In genomic region chr12:116697305-116698130, GRCh38 we compare ENCODE assay signal across 8 cellular contexts. TPM values are rescaled to one million over a fixed set of nuclear protein-coding genes. Genes with fewer than 3 reads are reported as not detected.
DNase-seq lines count a peak whose midpoint lies in the region; ATAC-seq and TF ChIP-seq lines count a peak whose summit lies in the region.

No MANE protein-coding gene starts in this region.

- no peaks in the 10 kb centered on the region for H3K9me3 Mint-ChIP-seq in activated CD4-positive, alpha-beta T cell treated with anti-CD3 and anti-CD28 coated beads for 36 hours (ENCODE audit: low read depth)
- no peaks in the 10 kb centered on the region for H3K9me3 Mint-ChIP-seq in progenitor cell of endocrine pancreas (ENCODE audit: low read depth)

- peak; percentile 30 for ATAC-seq in activated CD4-positive, alpha-beta T cell treated with anti-CD3 and anti-CD28 coated beads for 36 hours

- no peak overlapping the region for H3K27ac Mint-ChIP-seq in activated CD4-positive, alpha-beta T cell treated with anti-CD3 and anti-CD28 coated beads for 36 hours
- H3K27ac Mint-ChIP-seq in progenitor cell of endocrine pancreas, result peak overlapping the region; percentile 93

- H3K4me3 Mint-ChIP-seq in activated CD4-positive, alpha-beta T cell treated with anti-CD3 and anti-CD28 coated beads for 36 hours, result no peak overlapping the region
- H3K4me3 Mint-ChIP-seq in progenitor cell of endocrine pancreas (ENCODE audit: low read depth), result peak overlapping the region; percentile 37

- peaks cover 3% of the 10 kb centered on the region for H3K4me1 Mint-ChIP-seq in activated CD4-positive, alpha-beta T cell treated with anti-CD3 and anti-CD28 coated beads for 36 hours
- peaks cover 44% of the 10 kb centered on the region for H3K4me1 Mint-ChIP-seq in progenitor cell of endocrine pancreas (ENCODE audit: low read depth)

- POLR2A ChIA-PET in activated CD4-positive, alpha-beta T cell treated with anti-CD3 and anti-CD28 coated beads for 36 hours (lab: Charles Lee), result no interaction called here

- no peaks in the 10 kb centered on the region for H3K36me3 Mint-ChIP-seq in activated CD4-positive, alpha-beta T cell treated with anti-CD3 and anti-CD28 coated beads for 36 hours (ENCODE audit: low read depth)
- H3K36me3 Mint-ChIP-seq in progenitor cell of endocrine pancreas (ENCODE audit: insufficient read depth), result no peaks in the 10 kb centered on the region

- CTCF ChIA-PET in activated CD4-positive, alpha-beta T cell treated with anti-CD3 and anti-CD28 coated beads for 36 hours (lab: Charles Lee), result interaction anchor here (1.4 to 2.0 kb wide), 2 partner anchors 10 to 12 kb away, joined by 4 to 7 read pairs; no protein-coding TSS in a partner anchor

- peak; percentile 45 for DNase-seq in activated CD4-positive, alpha-beta T cell treated with anti-CD3 and anti-CD28 coated beads for 36 hours
- no peak for DNase-seq in activated CD4-positive, alpha-beta T cell treated with anti-CD3 and anti-CD28 coated beads for 4 hours
- DNase-seq in NCI-H345 (lab: John Stamatoyannopoulos, UW) (peak; percentile 80), cerebellar cortex (ENCODE audit: low spot score) (peak; percentile 63), progenitor cell of endocrine pancreas (ENCODE audit: low spot score, unreplicated experiment) (no peak), foreskin melanocyte (no peak), midbrain (lab: John Stamatoyannopoulos, UW) (no peak), medulla oblongata (ENCODE audit: extremely low spot score) (no peak)

- intact Hi-C loops in activated CD4-positive, alpha-beta T cell treated with anti-CD3 and anti-CD28 coated beads for 36 hours (cut with DNase I, micrococcal nuclease), result no loop called here

- H3K27me3 Mint-ChIP-seq in activated CD4-positive, alpha-beta T cell treated with anti-CD3 and anti-CD28 coated beads for 36 hours, result peaks cover 25% of the 10 kb centered on the region
- peaks cover 34% of the 10 kb centered on the region for H3K27me3 Mint-ChIP-seq in progenitor cell of endocrine pancreas

- peak; percentile 41 for TF ChIP-seq CTCF in progenitor cell of endocrine pancreas (IDR thresholded peaks at IDR 0.05; ENCODE audit: unreplicated experiment)

RNA-seq across cellular contexts. Expression of gene SPRING1, which starts 40.4 kb away (rescaled TPM):
- 10 to 100 TPM; 15.3 to 17.4 TPM for total RNA-seq in activated CD4-positive, alpha-beta T cell treated with anti-CD3 and anti-CD28 coated beads for 36 hours
- 63.2 and 64.4 TPM in 2 replicates for total RNA-seq in progenitor cell of endocrine pancreas

RNA-seq across cellular contexts. Expression of gene RNFT2, which starts 40.6 kb away (rescaled TPM):
- 10 to 100 TPM; 14.7 to 15.0 TPM for total RNA-seq in activated CD4-positive, alpha-beta T cell treated with anti-CD3 and anti-CD28 coated beads for 36 hours
- total RNA-seq in progenitor cell of endocrine pancreas, result 31.6 and 32.1 TPM in 2 replicates

Comparison
In these comparisons a context has a peak if more than half of its experiments do, and no peak if none do; other contexts are left out.
1. DNase-seq: peak in activated CD4-positive, alpha-beta T cell treated with anti-CD3 and anti-CD28 coated beads for 36 hours (single experiment), NCI-H345 (single experiment) and cerebellar cortex (single experiment); none in activated CD4-positive, alpha-beta T cell treated with anti-CD3 and anti-CD28 coated beads for 4 hours (0 of 2), progenitor cell of endocrine pancreas (single experiment), foreskin melanocyte (single experiment), midbrain (single experiment) and medulla oblongata (single experiment).